9 cellular contexts compared by ENCODE assay signal in the genomic region with DNA sequence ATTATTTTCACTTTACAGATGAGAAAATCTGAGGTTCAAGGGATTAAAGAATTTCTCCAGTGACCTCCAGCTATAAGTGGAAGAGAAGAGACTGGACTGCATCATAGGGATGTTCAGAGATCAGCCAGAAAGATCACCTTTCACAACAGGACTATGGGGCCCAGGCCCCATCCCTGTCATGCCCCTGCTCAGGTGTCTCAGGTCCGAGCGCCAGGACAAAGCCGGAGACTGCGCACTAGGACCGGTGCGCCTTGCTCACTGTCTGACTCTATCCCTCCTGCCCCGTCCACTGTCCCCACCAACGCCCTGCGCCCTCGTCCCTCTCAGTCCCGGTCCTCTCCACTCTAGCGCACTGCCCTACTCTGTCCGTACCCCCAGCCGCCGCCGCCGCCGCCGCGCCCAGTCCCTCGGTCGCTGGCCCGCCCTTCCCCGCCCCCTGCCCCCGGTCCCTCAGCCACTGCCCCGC. TPM values are rescaled to one million over a fixed set of nuclear protein-coding genes. Genes with fewer than 3 reads are reported as not detected.
DNase-seq lines count a peak whose midpoint lies in the region; ATAC-seq and TF ChIP-seq lines count a peak whose summit lies in the region.
"Had no signal": no experiment of that assay in that cellular context is flagged by ENCODE, and none has a peak within 500 bp of the region (broad histone marks: within the 10 kb centered on the region; RNA-seq: fewer than 3 reads in every experiment).

No MANE protein-coding gene starts in this region.

- CTCF ChIA-PET in HCT116 (lab: Charles Lee): no interaction called here

- H3K9me2 ChIP-seq in HCT116 (ENCODE audit: insufficient read depth): no peaks in the 10 kb centered on the region

- RAD21 ChIA-PET in HCT116 (lab: Charles Lee; ENCODE audit: low non-redundant PET in 1 of 2, low total read pairs in 2 of 2, uncharacterized antibody in 2 of 2, unreplicated experiment in 2 of 2): no interaction called here

- no peak for TF ChIP-seq CTCF in HCT116 (IDR thresholded peaks at IDR 0.05 in 2 of 3, conservative IDR thresholded peaks at IDR 0.05 in 1 of 3; ENCODE audit: borderline replicate concordance in 1 of 3, insufficient read depth in 1 of 3, low read depth in 2 of 3, low read length in 2 of 3)
- TF ChIP-seq CTCF in fibroblast of villous mesenchyme (IDR thresholded peaks at IDR 0.05; ENCODE audit: insufficient read depth, low read depth, low read length): no peak
- no peak for TF ChIP-seq CTCF in adrenal gland (IDR thresholded peaks at IDR 0.05)

- no peaks in the 10 kb centered on the region for H3K27me3 ChIP-seq in HCT116 (ENCODE audit: insufficient read depth, low read length)
- H3K27me3 ChIP-seq in skeletal muscle satellite cell (ENCODE audit: control insufficient read depth, insufficient read depth, low read length): peaks cover 32% of the 10 kb centered on the region
- no peaks in the 10 kb centered on the region for H3K27me3 ChIP-seq in effector memory CD4-positive, alpha-beta T cell (replicated peaks; ENCODE audit: control insufficient read depth, insufficient read depth, low read length, poor library complexity, severe bottlenecking)
- peaks cover 33% of the 10 kb centered on the region for H3K27me3 ChIP-seq in adrenal gland

- no peak for TF ChIP-seq RAD21 in HCT116 (IDR thresholded peaks at IDR 0.05; ENCODE audit: low read depth)

- no peak overlapping the region for H2AFZ ChIP-seq in HCT116 (ENCODE audit: low read depth, low read length, poor library complexity, severe bottlenecking)

- no TSS peak for BruUV-seq in HCT116 (replicated peaks; lab: Mats Ljungman, UMichigan)

- H3K9me3 ChIP-seq in HCT116 (ENCODE audit: control insufficient read depth in 1 of 2, insufficient read depth in 1 of 2, low read depth in 1 of 2, low read length in 2 of 2): no peaks in the 10 kb centered on the region
- H3K9me3 ChIP-seq in skeletal muscle satellite cell (replicated peaks; ENCODE audit: low read length): no peaks in the 10 kb centered on the region
- H3K9me3 ChIP-seq in effector memory CD4-positive, alpha-beta T cell (ENCODE audit: control insufficient read depth, low read length): no peaks in the 10 kb centered on the region
- no peaks in the 10 kb centered on the region for H3K9me3 ChIP-seq in adrenal gland (replicated peaks in 1 of 3)

- H3K27ac ChIP-seq in HCT116 (ENCODE audit: low read depth, low read length) (no peak overlapping the region), adrenal gland (no peak overlapping the region)
- no peak overlapping the region for H3K27ac ChIP-seq in effector memory CD4-positive, alpha-beta T cell (ENCODE audit: insufficient read depth, low read length, poor library complexity, severe bottlenecking)

- 2 to 4% (median 3%) methylated on average over 11 to 26 of the region's 26 CpGs for WGBS in adrenal gland, 4 donors

- TF ChIP-seq POLR2A in HCT116 (IDR thresholded peaks at IDR 0.05; ENCODE audit: borderline replicate concordance, extremely low read depth, insufficient read depth, insufficient read length): no peak
- no peak for TF ChIP-seq POLR2A in adrenal gland (IDR thresholded peaks at IDR 0.05)

- POLR2A ChIA-PET in HCT116 (lab: Charles Lee): no interaction called here

- DNase-seq in HCT116 (ENCODE audit: low read depth, low spot score) (no peak), SK-N-DZ (ENCODE audit: low spot score) (peak; percentile 61), fibroblast of villous mesenchyme (ENCODE audit: low read depth) (no peak), adrenal gland (no peak), SIG-M5 (lab: John Stamatoyannopoulos, UW) (no peak)
- no peak for DNase-seq in effector memory CD4-positive, alpha-beta T cell
- no peak for DNase-seq in activated CD4-positive, alpha-beta T cell treated with anti-CD3 and anti-CD28 coated beads for 4 hours

- ATAC-seq in HCT116: peak; percentile 84

- H3K79me2 ChIP-seq in HCT116 (ENCODE audit: insufficient read depth, low read length): no peaks in the 10 kb centered on the region

- intact Hi-C loops in HCT116 (cut with micrococcal nuclease) (no loop called here), adrenal gland (cut with DNase I) (no loop called here)

- H3K36me3 ChIP-seq in HCT116 (ENCODE audit: control insufficient read depth in 1 of 2, insufficient read depth in 2 of 2, low read length in 2 of 2): no peaks in the 10 kb centered on the region
- no peaks in the 10 kb centered on the region for H3K36me3 ChIP-seq in skeletal muscle satellite cell (ENCODE audit: insufficient read depth, low read length)
- H3K36me3 ChIP-seq in effector memory CD4-positive, alpha-beta T cell (ENCODE audit: control insufficient read depth, insufficient read depth, low read length): no peaks in the 10 kb centered on the region
- no peaks in the 10 kb centered on the region for H3K36me3 ChIP-seq in adrenal gland (replicated peaks in 1 of 2)

- H3K4me2 ChIP-seq in HCT116 (ENCODE audit: low read length) (peak overlapping the region; percentile 84), skeletal muscle satellite cell (ENCODE audit: low read length) (peak overlapping the region; percentile 82)

- peaks cover 6 to 18% of the 10 kb centered on the region in 2 experiments for H3K4me1 ChIP-seq in HCT116 (ENCODE audit: control insufficient read depth in 1 of 2, insufficient read depth in 2 of 2, low read length in 2 of 2)
- H3K4me1 ChIP-seq in skeletal muscle satellite cell (ENCODE audit: control insufficient read depth, insufficient read depth, low read length): peaks cover 8% of the 10 kb centered on the region
- H3K4me1 ChIP-seq in effector memory CD4-positive, alpha-beta T cell (ENCODE audit: control insufficient read depth, insufficient read depth, low read length, poor library complexity, severe bottlenecking): peaks cover 11% of the 10 kb centered on the region
- H3K4me1 ChIP-seq in adrenal gland (replicated peaks in 1 of 2): peaks cover 0 to 8% of the 10 kb centered on the region in 2 donors

- no peak overlapping the region for H3K9ac ChIP-seq in HCT116 (ENCODE audit: low read length)
- no peak overlapping the region for H3K9ac ChIP-seq in skeletal muscle satellite cell (ENCODE audit: low read depth, low read length)

- no peaks in the 10 kb centered on the region for H4K20me1 ChIP-seq in HCT116 (ENCODE audit: insufficient read depth)

- H3K4me3 ChIP-seq in HCT116 (replicated peaks in 1 of 2; ENCODE audit: low read depth in 1 of 2, low read length in 2 of 2) (peak overlapping the region; percentile 46 to 51), fibroblast of villous mesenchyme (ENCODE audit: low read depth, low read length) (peak overlapping the region; percentile 60), skeletal muscle satellite cell (ENCODE audit: low read length) (peak overlapping the region; percentile 66), adrenal gland (peak overlapping the region in 2 of 4 donors; percentile 22 to 45)
- H3K4me3 ChIP-seq in effector memory CD4-positive, alpha-beta T cell (ENCODE audit: insufficient read depth, low read depth, low read length, poor library complexity, severe bottlenecking): no peak overlapping the region

TF ChIP-seq in HCT116, 20 proteins besides CTCF, POLR2A, EP300 and RAD21 (continues in another document):
- no peak for TF ChIP-seq SP1 (IDR thresholded peaks at IDR 0.05; ENCODE audit: low read depth)
- no peak for TF ChIP-seq SIN3A (IDR thresholded peaks at IDR 0.05; ENCODE audit: low read depth)
- TF ChIP-seq JUND (IDR thresholded peaks at IDR 0.05): no peak
- no peak for TF ChIP-seq CEBPB (IDR thresholded peaks at IDR 0.05; ENCODE audit: low read depth)
- no peak for TF ChIP-seq ZNF274 (IDR thresholded peaks at IDR 0.05; ENCODE audit: low read depth, low read length)

RNA-seq across cellular contexts. Expression of a gene that starts 0.5 kb away (rescaled TPM):
- total RNA-seq in HCT116 (2021; ENCODE audit: unreplicated experiment): 0.17 TPM
- polyA plus RNA-seq in HCT116 (2012): 0.04 and 0.07 TPM in 2 replicates
- polyA plus RNA-seq in SK-N-DZ (2014; cell fraction: cytosol; rRNA removed): not detected in 2 replicates
- polyA plus RNA-seq in SK-N-DZ (2014; cell fraction: nucleus; rRNA removed): not detected in 2 replicates
- total RNA-seq in fibroblast of villous mesenchyme: not detected in 2 replicates
- not detected in 2 replicates for total RNA-seq in skeletal muscle satellite cell (2012; rRNA removed)
- not detected for total RNA-seq in adrenal gland
- polyA plus RNA-seq in adrenal gland: under 1 TPM in 1 of 3 donors, not detected in 2; 0.07 TPM
- total RNA-seq: lung microvascular endothelial cell had no signal

RNA-seq across cellular contexts. Expression of a gene that starts 22.0 kb away (rescaled TPM):
- total RNA-seq in HCT116 (2021; ENCODE audit: unreplicated experiment) (not detected), fibroblast of villous mesenchyme (under 0.01 TPM in 1 of 2 replicates, not detected in the other), adrenal gland (under 1 TPM in 5 of 8 donors, not detected in 3; 0.25 to 0.95 (median 0.41) TPM)
- 0.10 and 0.14 TPM in 2 replicates for polyA plus RNA-seq in HCT116 (2012)
- polyA plus RNA-seq in SK-N-DZ (2014; cell fraction: cytosol; rRNA removed): not detected in 2 replicates
- polyA plus RNA-seq in SK-N-DZ (2014; cell fraction: nucleus; rRNA removed): not detected in 2 replicates
- not detected in 2 replicates for total RNA-seq in skeletal muscle satellite cell (2012; rRNA removed)
- polyA plus RNA-seq in adrenal gland: under 1 TPM; 0.17 to 0.40 (median 0.29) TPM
- total RNA-seq: lung microvascular endothelial cell had no signal

RNA-seq across cellular contexts. Expression of a gene that starts 40.5 kb away (rescaled TPM):
- total RNA-seq in HCT116 (2021; ENCODE audit: unreplicated experiment): 25.7 TPM
- 20.2 and 24.2 TPM in 2 replicates for polyA plus RNA-seq in HCT116 (2012)
- polyA plus RNA-seq in SK-N-DZ (2014; cell fraction: cytosol; rRNA removed): 4.3 and 6.5 TPM in 2 replicates
- polyA plus RNA-seq in SK-N-DZ (2014; cell fraction: nucleus; rRNA removed): 61.7 and 64.2 TPM in 2 replicates
- total RNA-seq in fibroblast of villous mesenchyme: not detected in 2 replicates
- total RNA-seq in skeletal muscle satellite cell (2012; rRNA removed): not detected in 2 replicates
- total RNA-seq in adrenal gland: 1 to 10 TPM in 1 of 8 donors, under 1 TPM in 5, not detected in 2; 0.42 to 4.1 (median 0.84) TPM
- polyA plus RNA-seq in adrenal gland: 1 to 10 TPM in 2 of 3 donors, under 1 TPM in 1; 0.24 to 9.5 (median 5.2) TPM

RNA-seq across cellular contexts. Expression of a gene that starts 40.8 kb away (rescaled TPM):
- 3.2 TPM for total RNA-seq in HCT116 (2021; ENCODE audit: unreplicated experiment)
- 2.8 TPM in 2 replicates for polyA plus RNA-seq in HCT116 (2012)
- 4.7 and 5.5 TPM in 2 replicates for polyA plus RNA-seq in SK-N-DZ (2014; cell fraction: cytosol; rRNA removed)
- 7.0 and 10.6 TPM in 2 replicates for polyA plus RNA-seq in SK-N-DZ (2014; cell fraction: nucleus; rRNA removed)
- total RNA-seq in fibroblast of villous mesenchyme: 8.7 and 10.8 TPM in 2 replicates
- 7.1 and 7.2 TPM in 2 replicates for total RNA-seq in skeletal muscle satellite cell (2012; rRNA removed)
- total RNA-seq in adrenal gland: 10 to 100 TPM in 2 of 8 donors, 1 to 10 TPM in 6; 3.3 to 18.9 (median 6.7) TPM
- polyA plus RNA-seq in adrenal gland: 10 to 100 TPM in 1 of 3 donors, 1 to 10 TPM in 2; 2.1 to 12.8 (median 4.2) TPM
